Comparison of ENCODE assay signal across 8 cellular contexts in the genomic region with DNA sequence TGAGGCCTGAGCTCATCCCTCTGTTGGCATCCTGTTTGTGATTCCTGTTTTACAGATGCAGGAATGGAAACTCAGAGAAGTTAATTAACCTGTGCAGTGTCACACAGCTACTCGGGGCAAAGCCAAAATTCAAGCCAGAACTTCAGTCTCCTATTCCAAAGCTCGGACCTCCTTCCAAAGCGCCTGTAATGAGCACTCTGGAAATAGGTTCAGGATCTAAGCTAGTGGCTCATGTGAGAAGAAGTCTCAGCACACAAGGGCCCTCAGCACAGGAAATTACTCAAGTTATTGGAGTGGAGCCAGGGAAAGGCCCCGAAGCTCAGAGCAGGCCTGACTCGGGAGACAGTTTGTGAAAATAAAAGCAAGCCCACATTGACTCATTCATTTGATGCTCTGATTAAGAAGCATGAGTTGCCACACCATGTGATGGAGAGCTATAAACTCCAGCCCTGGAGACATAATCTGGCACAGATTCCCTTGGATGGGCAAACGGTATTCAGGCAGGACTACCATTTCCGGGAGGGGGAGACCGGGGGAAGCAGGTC. TPM values are rescaled to one million over a fixed set of nuclear protein-coding genes. Genes with fewer than 3 reads are reported as not detected.
DNase-seq lines count a peak whose midpoint lies in the region; ATAC-seq and TF ChIP-seq lines count a peak whose summit lies in the region.

No MANE protein-coding gene starts in this region.

- H3K9ac ChIP-seq in stomach smooth muscle (ENCODE audit: low read length in 2 of 2) = peak overlapping the region; percentile 7 to 47

- no peak for TF ChIP-seq CTCF in GM10266 (IDR thresholded peaks at IDR 0.05; ENCODE audit: control insufficient read depth, insufficient read depth, low read depth, missing control alignments)
- no peak for TF ChIP-seq CTCF in epithelial cell of esophagus (IDR thresholded peaks at IDR 0.05; ENCODE audit: insufficient read depth, low read depth, low read length, missing control alignments)
- TF ChIP-seq CTCF in natural killer cell (IDR thresholded peaks at IDR 0.05) = no peak

- no peaks in the 10 kb centered on the region for H3K27me3 ChIP-seq in stomach smooth muscle (ENCODE audit: control insufficient read depth in 1 of 2, insufficient read depth in 2 of 2, low read length in 2 of 2)

- no peak overlapping the region for H3K4me3 Mint-ChIP-seq in natural killer cell

- H3K9me3 Mint-ChIP-seq in natural killer cell = no peaks in the 10 kb centered on the region

- H3K4me1 Mint-ChIP-seq in natural killer cell = peaks cover 0 to 19% of the 10 kb centered on the region in 2 donors

- no peaks in the 10 kb centered on the region for H3K27me3 Mint-ChIP-seq in natural killer cell (ENCODE audit: low read depth in 2 of 2)

- H3K4me3 ChIP-seq in epithelial cell of esophagus (ENCODE audit: low read length) = no peak overlapping the region
- no peak overlapping the region for H3K4me3 ChIP-seq in stomach smooth muscle (ENCODE audit: low read length in 2 of 2)

- no peaks in the 10 kb centered on the region for H3K36me3 Mint-ChIP-seq in natural killer cell

- H3K27ac ChIP-seq in stomach smooth muscle (ENCODE audit: low read length) = peak overlapping the region; percentile 37

- H3K36me3 ChIP-seq in stomach smooth muscle (ENCODE audit: control insufficient read depth in 2 of 2, insufficient read depth in 2 of 2, low read length in 2 of 2) = no peaks in the 10 kb centered on the region

- ATAC-seq in HG02852 (IDR thresholded peaks at IDR 0.05; ENCODE audit: unreplicated experiment) (peak; percentile 86), natural killer cell (peak; percentile 67 to 84 (median 78))

- intact Hi-C loops in natural killer cell (cut with micrococcal nuclease) = no loop called here

- H3K27ac Mint-ChIP-seq in natural killer cell = peak overlapping the region in 1 of 2 donors; percentile 87

- H3K9me3 ChIP-seq in stomach smooth muscle (ENCODE audit: control insufficient read depth in 2 of 2, low read length in 2 of 2) = no peaks in the 10 kb centered on the region

- H3K4me1 ChIP-seq in stomach smooth muscle (ENCODE audit: control insufficient read depth, insufficient read depth, low read length) = peaks cover 6% of the 10 kb centered on the region

- DNase-seq in GM10266 (ENCODE audit: extremely low spot score) (peak; percentile 74), NCI-H345 treated with DMSO at 0.1 percent for 48 hours (lab: John Stamatoyannopoulos, UW; ENCODE audit: unreplicated experiment) (peak; percentile 23), epithelial cell of esophagus (ENCODE audit: low read depth) (peak; percentile 100), natural killer cell (no peak), iPS-NIHi7 (ENCODE audit: extremely low spot score) (no peak)
- peak; percentile 35 to 42 for DNase-seq in activated CD8-positive, alpha-beta memory T cell treated with anti-CD3 and anti-CD28 coated beads for 4 hours (ENCODE audit: low read depth in 2 of 2)

RNA-seq across cellular contexts. Expression of gene LYST, which starts 50.6 kb away (rescaled TPM):
- 100 to 1,000 TPM in 1 of 3 donors, 10 to 100 TPM in 2; 89.9 to 115 (median 93.6) TPM for total RNA-seq in natural killer cell

Comparison
In these comparisons a context has a peak if more than half of its experiments do, and no peak if none do; other contexts are left out.
1. DNase-seq: peak in GM10266 (single experiment), NCI-H345 treated with DMSO at 0.1 percent for 48 hours (single experiment), activated CD8-positive, alpha-beta memory T cell treated with anti-CD3 and anti-CD28 coated beads for 4 hours (2 of 2) and epithelial cell of esophagus (single experiment); none in natural killer cell (single experiment) and iPS-NIHi7 (single experiment).